1 cellular context compared by ENCODE assay signal in genomic region chr3:195007151-195007550, GRCh38.
TF ChIP-seq lines count a peak whose summit lies in the region.

No MANE protein-coding gene starts in this region.

TF ChIP-seq in GM23338, 12 proteins besides CTCF, POLR2A, EP300 and RAD21 (continued from another document):
- TF ChIP-seq, protein P1, sequence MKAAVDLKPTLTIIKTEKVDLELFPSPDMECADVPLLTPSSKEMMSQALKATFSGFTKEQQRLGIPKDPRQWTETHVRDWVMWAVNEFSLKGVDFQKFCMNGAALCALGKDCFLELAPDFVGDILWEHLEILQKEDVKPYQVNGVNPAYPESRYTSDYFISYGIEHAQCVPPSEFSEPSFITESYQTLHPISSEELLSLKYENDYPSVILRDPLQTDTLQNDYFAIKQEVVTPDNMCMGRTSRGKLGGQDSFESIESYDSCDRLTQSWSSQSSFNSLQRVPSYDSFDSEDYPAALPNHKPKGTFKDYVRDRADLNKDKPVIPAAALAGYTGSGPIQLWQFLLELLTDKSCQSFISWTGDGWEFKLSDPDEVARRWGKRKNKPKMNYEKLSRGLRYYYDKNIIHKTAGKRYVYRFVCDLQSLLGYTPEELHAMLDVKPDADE (IDR thresholded peaks at IDR 0.05): no peak
- TF ChIP-seq ZNF462 (CRISPR knock-in tag; IDR thresholded peaks at IDR 0.05): no peak
- no peak for TF ChIP-seq EZH2phosphoT487 (IDR thresholded peaks at IDR 0.05; ENCODE audit: unreplicated experiment)
- TF ChIP-seq REST (IDR thresholded peaks at IDR 0.05; ENCODE audit: unreplicated experiment): no peak
- no peak for TF ChIP-seq ZNF114 (CRISPR knock-in tag; IDR thresholded peaks at IDR 0.05)
- no peak for TF ChIP-seq STAT1 (IDR thresholded peaks at IDR 0.05; ENCODE audit: unreplicated experiment)
- TF ChIP-seq NANOG (IDR thresholded peaks at IDR 0.05; ENCODE audit: borderline replicate concordance): no peak
